Comparison of ENCODE assay signal across 1 cellular context in the genomic region with DNA sequence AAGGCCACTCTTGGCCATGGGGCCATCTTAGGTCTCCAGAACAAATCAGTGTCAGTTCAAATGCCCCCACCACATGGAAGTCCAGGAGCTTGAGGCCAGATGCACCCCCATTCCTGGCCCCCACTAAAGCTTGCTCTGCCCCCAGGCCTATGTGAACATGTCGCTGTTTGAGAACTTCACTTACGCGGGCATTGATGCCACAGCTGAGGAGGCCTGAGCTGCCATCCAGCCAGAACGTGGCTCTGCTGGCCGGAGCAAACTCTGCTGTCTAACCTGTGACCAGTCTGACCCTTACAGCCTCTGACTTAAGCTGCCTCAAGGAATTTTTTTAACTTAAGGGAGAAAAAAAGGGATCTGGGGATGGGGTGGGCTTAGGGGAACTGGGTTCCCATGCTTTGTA.
TF ChIP-seq lines count a peak whose summit lies in the region.

No MANE protein-coding gene starts in this region.

TF ChIP-seq in endothelial cell of umbilical vein, 7 proteins besides CTCF, POLR2A, EP300 and RAD21:
- TF ChIP-seq MYC (IDR thresholded peaks at IDR 0.05; ENCODE audit: low read depth, low read length), result no peak
- no peak for TF ChIP-seq GATA2 (IDR thresholded peaks at IDR 0.05; ENCODE audit: insufficient read depth, insufficient read length, low read depth, low read length)
- no peak for TF ChIP-seq EZH2 (IDR thresholded peaks at IDR 0.05; ENCODE audit: borderline replicate concordance, low read depth, low read length, severe bottlenecking)
- peak; percentile 16 for TF ChIP-seq POLR2AphosphoS5 (IDR thresholded peaks at IDR 0.05; ENCODE audit: insufficient read depth, low read depth, low read length)
